In the genomic region with DNA sequence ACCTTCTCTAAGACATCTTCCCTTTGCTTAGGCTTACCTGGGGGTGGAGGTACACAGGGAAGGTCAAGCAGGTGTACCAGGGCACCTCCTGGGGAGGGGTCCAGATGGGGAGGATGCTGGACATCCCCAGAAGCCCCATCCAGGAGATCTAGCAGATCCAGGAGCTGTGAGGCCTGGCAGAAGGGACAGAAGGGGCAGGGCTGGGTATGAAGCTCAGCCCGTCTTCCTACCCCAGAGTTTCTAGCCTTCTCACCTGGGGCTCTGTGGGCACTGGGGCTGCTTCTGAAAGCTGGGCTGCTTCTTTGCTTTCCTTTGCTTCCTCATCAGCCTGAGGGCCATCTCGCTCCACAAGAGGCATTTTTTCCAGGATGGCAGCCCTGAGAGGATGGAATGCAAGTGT, we compare ENCODE assay signal across 1 cellular context.
TF ChIP-seq lines count a peak whose summit lies in the region.

No MANE protein-coding gene starts in this region.

TF ChIP-seq in neural cell, 6 proteins besides CTCF, POLR2A, EP300 and RAD21 (continued from another document):
- no peak for TF ChIP-seq SMC3 (conservative IDR thresholded peaks at IDR 0.05; ENCODE audit: poor library complexity)
- TF ChIP-seq EZH2 (IDR thresholded peaks at IDR 0.05; ENCODE audit: borderline replicate concordance, insufficient read depth, low read length, poor library complexity, severe bottlenecking): no peak
TF ChIP-seq in neural cell: peak in this region for 0.
